Comparison of ENCODE assay signal across 9 cellular contexts in genomic region chr2:42927334-42928160, GRCh38.
DNase-seq lines count a peak whose midpoint lies in the region; ATAC-seq and TF ChIP-seq lines count a peak whose summit lies in the region.
"Had no signal": no experiment of that assay in that cellular context is flagged by ENCODE, and none has a peak within 500 bp of the region (broad histone marks: within the 10 kb centered on the region; RNA-seq: fewer than 3 reads in every experiment).

No MANE protein-coding gene starts in this region.

- no peak overlapping the region for H3K18ac ChIP-seq in H9 (ENCODE audit: insufficient read length, low read depth, low read length)

- H2AFZ ChIP-seq in H9 (ENCODE audit: low read length) (no peak overlapping the region), hepatocyte (no peak overlapping the region)

- H4K5ac ChIP-seq in H9 (ENCODE audit: insufficient read length, low read depth, low read length) = no peak overlapping the region

- TF ChIP-seq CTCF in H9 (conservative IDR thresholded peaks at IDR 0.05) (no peak), hepatocyte (IDR thresholded peaks at IDR 0.05; ENCODE audit: poor library complexity) (no peak), gastrocnemius medialis (IDR thresholded peaks at IDR 0.05 in 4 of 5, conservative IDR thresholded peaks at IDR 0.05 in 1 of 5) (no peak)
- TF ChIP-seq CTCF in activated CD8-positive, alpha-beta T cell treated with anti-CD3 and anti-CD28 coated beads for 36 hours (IDR thresholded peaks at IDR 0.05) = no peak

- no peak overlapping the region for H3K27ac ChIP-seq in H9 (ENCODE audit: insufficient read length, low read depth, low read length)
- peak overlapping the region; percentile 96 for H3K27ac ChIP-seq in hepatocyte
- peak overlapping the region; percentile 73 to 87 (median 79) for H3K27ac ChIP-seq in gastrocnemius medialis

- no peaks in the 10 kb centered on the region for H3K9me3 ChIP-seq in H9 (ENCODE audit: control insufficient read depth, low read depth, low read length)
- H3K9me3 ChIP-seq in hepatocyte (ENCODE audit: low read depth) = no peaks in the 10 kb centered on the region
- H3K9me3 ChIP-seq in gastrocnemius medialis = no peaks in the 10 kb centered on the region

- in situ Hi-C loops in gastrocnemius medialis (cut with MboI; ENCODE audit: low sequenced_read_pairs in 4 of 4) = loop anchor here in 2 of 4 donors (25.0 kb wide), 1 partner anchor 90 kb away; no protein-coding TSS in a partner anchor

- no peak for TF ChIP-seq POLR2A in gastrocnemius medialis (IDR thresholded peaks at IDR 0.05)

- WGBS in H9 (ENCODE audit: extremely low coverage, insufficient read length, low lambda C conversion rate) = no CpG with 5 or more reads among the region's 10 CpGs
- WGBS in hepatocyte (ENCODE audit: low lambda C conversion rate, missing lambda C conversion rate) = 51% methylated on average over 10 of the region's 10 CpGs

- CTCF ChIA-PET in activated CD8-positive, alpha-beta T cell treated with anti-CD3 and anti-CD28 coated beads for 36 hours (lab: Charles Lee) = interaction anchor here (1.6 kb wide), 1 partner anchor 16 kb away, joined by 4 read pairs; no protein-coding TSS in a partner anchor

- no peak overlapping the region for H3K14ac ChIP-seq in H9 (ENCODE audit: insufficient read depth, low read length)

- H3K9me3 Mint-ChIP-seq in H9 = no peaks in the 10 kb centered on the region
- no peaks in the 10 kb centered on the region for H3K9me3 Mint-ChIP-seq in stimulated activated effector memory CD8-positive, alpha-beta T cell treated with anti-CD3 and anti-CD28 coated beads, Interleukin-12 subunit alpha, Interleukin-12 subunit beta, amount 100 ng/mL, for 72 hours
- no peaks in the 10 kb centered on the region for H3K9me3 Mint-ChIP-seq in activated CD8-positive, alpha-beta T cell treated with anti-CD3 and anti-CD28 coated beads for 36 hours

- peaks cover 14% of the 10 kb centered on the region; the same call in 1 of the 2 replicates for H3K4me1 ChIP-seq in H9 (ENCODE audit: insufficient read depth, low read length)
- H3K4me1 ChIP-seq in hepatocyte (ENCODE audit: insufficient read depth) = peaks cover 96% of the 10 kb centered on the region
- H3K4me1 ChIP-seq in gastrocnemius medialis = peaks cover 73 to 79% of the 10 kb centered on the region in 2 donors

- H3K4me3 Mint-ChIP-seq in H9 = no peak overlapping the region
- no peak overlapping the region for H3K4me3 Mint-ChIP-seq in stimulated activated effector memory CD8-positive, alpha-beta T cell treated with anti-CD3 and anti-CD28 coated beads, Interleukin-12 subunit alpha, Interleukin-12 subunit beta, amount 100 ng/mL, for 72 hours
- H3K4me3 Mint-ChIP-seq in activated CD8-positive, alpha-beta T cell treated with anti-CD3 and anti-CD28 coated beads for 36 hours = no peak overlapping the region

- no peak overlapping the region for H4K91ac ChIP-seq in H9 (ENCODE audit: insufficient read length, low read depth, low read length)

- POLR2A ChIA-PET in activated CD8-positive, alpha-beta T cell treated with anti-CD3 and anti-CD28 coated beads for 36 hours (lab: Charles Lee) = no interaction called here

- H2BK12ac ChIP-seq in H9 (ENCODE audit: insufficient read length, low read depth, low read length) = no peak overlapping the region

- no peak overlapping the region for H2BK5ac ChIP-seq in H9 (ENCODE audit: insufficient read length, low read length)

- H3K56ac ChIP-seq in H9 (ENCODE audit: insufficient read length, low read depth, low read length) = no peak overlapping the region

- H3K27ac Mint-ChIP-seq in H9 = peak overlapping the region in 2 of 3 experiments; percentile 61 to 84; a peak in 4 of 7 replicates
- H3K27ac Mint-ChIP-seq in stimulated activated effector memory CD8-positive, alpha-beta T cell treated with anti-CD3 and anti-CD28 coated beads, Interleukin-12 subunit alpha, Interleukin-12 subunit beta, amount 100 ng/mL, for 72 hours = no peak overlapping the region
- no peak overlapping the region for H3K27ac Mint-ChIP-seq in activated CD8-positive, alpha-beta T cell treated with anti-CD3 and anti-CD28 coated beads for 36 hours

- peak; percentile 1 to 12 for ATAC-seq in gastrocnemius medialis
- no peak for ATAC-seq in stimulated activated effector memory CD8-positive, alpha-beta T cell treated with anti-CD3 and anti-CD28 coated beads, Interleukin-12 subunit alpha, Interleukin-12 subunit beta, amount 100 ng/mL, for 72 hours
- no peak for ATAC-seq in GM21381 (IDR thresholded peaks at IDR 0.05; ENCODE audit: unreplicated experiment)
- ATAC-seq in activated CD8-positive, alpha-beta T cell treated with anti-CD3 and anti-CD28 coated beads for 36 hours = no peak

- no peak overlapping the region for H2BK120ac ChIP-seq in H9 (ENCODE audit: low read depth, low read length, poor library complexity, severe bottlenecking)

- H3K9me2 ChIP-seq in hepatocyte (replicated peaks; ENCODE audit: insufficient read depth) = no peaks in the 10 kb centered on the region

- no peak overlapping the region for H2BK20ac ChIP-seq in H9 (ENCODE audit: low read depth, low read length, poor library complexity, severe bottlenecking)

- H3K27me3 Mint-ChIP-seq in H9 (ENCODE audit: low read depth) = no peaks in the 10 kb centered on the region
- no peaks in the 10 kb centered on the region for H3K27me3 Mint-ChIP-seq in activated CD8-positive, alpha-beta T cell treated with anti-CD3 and anti-CD28 coated beads for 36 hours

- no peak overlapping the region for H3T11ph ChIP-seq in H9 (ENCODE audit: low read length)

- no peaks in the 10 kb centered on the region for H3K23me2 ChIP-seq in H9 (ENCODE audit: insufficient read length, low read depth, low read length, poor library complexity, severe bottlenecking)

- peaks cover 80 to 89% of the 10 kb centered on the region in 2 experiments for H3K4me1 Mint-ChIP-seq in H9
- H3K4me1 Mint-ChIP-seq in stimulated activated effector memory CD8-positive, alpha-beta T cell treated with anti-CD3 and anti-CD28 coated beads, Interleukin-12 subunit alpha, Interleukin-12 subunit beta, amount 100 ng/mL, for 72 hours = no peaks in the 10 kb centered on the region
- no peaks in the 10 kb centered on the region for H3K4me1 Mint-ChIP-seq in activated CD8-positive, alpha-beta T cell treated with anti-CD3 and anti-CD28 coated beads for 36 hours (ENCODE audit: low read depth)

- no peak overlapping the region for H2BK15ac ChIP-seq in H9 (ENCODE audit: low read depth, low read length)

- H3K27me3 ChIP-seq in H9 (ENCODE audit: insufficient read depth, low read length) = no peaks in the 10 kb centered on the region
- H3K27me3 ChIP-seq in hepatocyte = no peaks in the 10 kb centered on the region
- H3K27me3 ChIP-seq in gastrocnemius medialis = no peaks in the 10 kb centered on the region

- DNase-seq in H9 (no peak), UCSD-AML1 (lab: John Stamatoyannopoulos, UW; ENCODE audit: unreplicated experiment) (peak; percentile 81), hepatocyte (ENCODE audit: low spot score) (no peak), gastrocnemius medialis (no peak), HuH-7.5 (ENCODE audit: low spot score) (no peak)
- no peak for DNase-seq in stimulated activated effector memory CD8-positive, alpha-beta T cell treated with anti-CD3 and anti-CD28 coated beads, Interleukin-12 subunit alpha, Interleukin-12 subunit beta, amount 100 ng/mL, for 72 hours (ENCODE audit: low spot score in 2 of 2)
- no peak for DNase-seq in activated CD8-positive, alpha-beta T cell treated with anti-CD3 and anti-CD28 coated beads for 36 hours
- DNase-seq: activated naive CD4-positive, alpha-beta T cell treated with Interleukin-2 at 50 U/mL for 16 hours had no signal

- no peaks in the 10 kb centered on the region for H3K36me3 Mint-ChIP-seq in H9 (ENCODE audit: insufficient read depth in 1 of 3, low read depth in 3 of 3)
- H3K36me3 Mint-ChIP-seq in stimulated activated effector memory CD8-positive, alpha-beta T cell treated with anti-CD3 and anti-CD28 coated beads, Interleukin-12 subunit alpha, Interleukin-12 subunit beta, amount 100 ng/mL, for 72 hours = no peaks in the 10 kb centered on the region
- no peaks in the 10 kb centered on the region for H3K36me3 Mint-ChIP-seq in activated CD8-positive, alpha-beta T cell treated with anti-CD3 and anti-CD28 coated beads for 36 hours (ENCODE audit: low read depth)

- no peak overlapping the region for H4K8ac ChIP-seq in H9 (replicated peaks; ENCODE audit: insufficient read length, low read depth, low read length)

- no peak overlapping the region for H3K23ac ChIP-seq in H9 (ENCODE audit: insufficient read length, low read depth, low read length)

- H4K20me1 ChIP-seq in H9 (ENCODE audit: control insufficient read depth, insufficient read depth, insufficient read length) (no peaks in the 10 kb centered on the region), hepatocyte (ENCODE audit: insufficient read depth, poor library complexity, severe bottlenecking) (no peaks in the 10 kb centered on the region)

- no peaks in the 10 kb centered on the region for H3K79me1 ChIP-seq in H9 (ENCODE audit: insufficient read depth, low read depth, low read length, poor library complexity, severe bottlenecking)

- H3K4ac ChIP-seq in H9 (ENCODE audit: low read depth, low read length) = no peak overlapping the region

- intact Hi-C loops in gastrocnemius medialis (cut with DNase I; ENCODE audit: low total_unique reads) = loop anchor here (5.0 kb wide), 3 partner anchors 50 to 100 kb away; no protein-coding TSS in a partner anchor
- intact Hi-C loops in activated CD8-positive, alpha-beta T cell treated with anti-CD3 and anti-CD28 coated beads for 36 hours (cut with micrococcal nuclease) = no loop called here

- H2AK5ac ChIP-seq in H9 (ENCODE audit: insufficient read length, low read length) = no peak overlapping the region

- H3K9ac ChIP-seq in H9 (ENCODE audit: extremely low read depth, insufficient read length, low read length) = no peak overlapping the region

- no peak overlapping the region for H3K4me2 ChIP-seq in H9 (ENCODE audit: insufficient read depth, insufficient read length, low read length)
- H3K4me2 ChIP-seq in hepatocyte = peak overlapping the region; percentile 42

- H3K36me3 ChIP-seq in hepatocyte (replicated peaks; ENCODE audit: insufficient read depth, low read depth) = no peaks in the 10 kb centered on the region
- no peaks in the 10 kb centered on the region for H3K36me3 ChIP-seq in gastrocnemius medialis

- H3K79me2 ChIP-seq in H9 (ENCODE audit: insufficient read depth, low read length) (no peaks in the 10 kb centered on the region), hepatocyte (no peaks in the 10 kb centered on the region)

- H3K4me3 ChIP-seq in hepatocyte = no peak overlapping the region
- H3K4me3 ChIP-seq in gastrocnemius medialis = no peak overlapping the region

Comparison
In these comparisons a context has a peak if more than half of its experiments do, and no peak if none do; other contexts are left out.
1. H3K27ac Mint-ChIP-seq: peak in H9 (2 of 3); none in stimulated activated effector memory CD8-positive, alpha-beta T cell treated with anti-CD3 and anti-CD28 coated beads, Interleukin-12 subunit alpha, Interleukin-12 subunit beta, amount 100 ng/mL, for 72 hours (single experiment) and activated CD8-positive, alpha-beta T cell treated with anti-CD3 and anti-CD28 coated beads for 36 hours (single experiment).
2. ATAC-seq: peak in gastrocnemius medialis (2 of 2); none in stimulated activated effector memory CD8-positive, alpha-beta T cell treated with anti-CD3 and anti-CD28 coated beads, Interleukin-12 subunit alpha, Interleukin-12 subunit beta, amount 100 ng/mL, for 72 hours (single experiment), GM21381 (single experiment) and activated CD8-positive, alpha-beta T cell treated with anti-CD3 and anti-CD28 coated beads for 36 hours (single experiment).